ENCODE assay signal across 8 cellular contexts in the genomic region with DNA sequence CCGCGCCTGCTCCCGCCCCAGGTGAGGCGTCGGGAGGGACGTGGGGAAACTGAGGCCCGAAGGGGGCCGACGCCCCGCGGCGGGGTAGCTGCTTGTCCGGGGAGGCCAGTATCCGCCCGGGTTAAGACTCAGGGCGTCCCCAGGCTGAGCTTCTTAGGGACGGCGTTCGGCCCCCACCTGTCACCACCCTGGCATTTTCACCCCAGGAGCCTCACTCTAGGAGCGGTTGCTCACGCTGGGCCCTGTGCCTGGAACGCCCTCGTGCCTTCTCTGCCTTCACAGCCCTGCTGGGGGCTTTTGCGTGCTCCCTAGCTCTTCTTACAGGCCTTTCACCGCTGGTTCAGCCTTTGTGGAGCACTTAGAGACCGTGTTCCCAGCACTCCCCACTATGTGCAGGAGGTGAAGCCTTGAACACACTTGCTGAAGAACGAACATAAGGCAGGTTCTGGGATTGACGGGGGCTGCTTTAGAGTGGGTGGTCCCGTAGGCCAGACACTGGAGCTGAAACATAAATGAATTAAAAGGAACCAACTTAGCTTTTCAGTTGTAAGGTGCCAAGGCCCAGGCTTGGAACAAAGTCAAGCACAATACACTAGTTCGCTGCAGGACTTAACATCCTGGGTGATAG. TPM values are rescaled to one million over a fixed set of nuclear protein-coding genes. Genes with fewer than 3 reads are reported as not detected.
DNase-seq lines count a peak whose midpoint lies in the region; ATAC-seq lines count a peak whose summit lies in the region.

No MANE protein-coding gene starts in this region.

- H3K4me3 ChIP-seq in ectodermal cell (ENCODE audit: insufficient read depth, low read depth, low read length) = peak overlapping the region; percentile 85

- peak overlapping the region; percentile 87 for H3K4me3 Mint-ChIP-seq in memory B cell

- H3K9me3 Mint-ChIP-seq in memory B cell = no peaks in the 10 kb centered on the region

- no peaks in the 10 kb centered on the region for H3K27me3 Mint-ChIP-seq in memory B cell

- H3K36me3 ChIP-seq in ectodermal cell (ENCODE audit: control insufficient read depth, insufficient read depth, low read length) = no peaks in the 10 kb centered on the region

- peaks cover 22% of the 10 kb centered on the region for H3K4me1 Mint-ChIP-seq in memory B cell

- ATAC-seq in GM21526 (IDR thresholded peaks at IDR 0.05; ENCODE audit: low FRiP score, unreplicated experiment) (peak; percentile 22), memory B cell (ENCODE audit: low read depth) (peak; percentile 33)
- ATAC-seq in stimulated activated naive CD8-positive, alpha-beta T cell treated with anti-CD3 and anti-CD28 coated beads, Interleukin-15, Interleukin-2, amounts not matched to agents 100 U/mL and 50 U/mL, for 24 hours = peak; percentile 22

- WGBS in ectodermal cell, 2 experiments = 9% methylated on average over 30 of the region's 30 CpGs

- H3K4me1 ChIP-seq in ectodermal cell (ENCODE audit: control insufficient read depth, insufficient read depth, low read length) = no peaks in the 10 kb centered on the region

- H3K36me3 Mint-ChIP-seq in memory B cell = no peaks in the 10 kb centered on the region

- H3K27ac ChIP-seq in ectodermal cell (ENCODE audit: insufficient read depth, low read depth, low read length, poor library complexity, severe bottlenecking) = no peak overlapping the region

- peak overlapping the region; percentile 95 for H3K27ac Mint-ChIP-seq in memory B cell

- no peaks in the 10 kb centered on the region for H3K9me3 ChIP-seq in ectodermal cell (ENCODE audit: control insufficient read depth, low read length)

- H3K27me3 ChIP-seq in ectodermal cell (ENCODE audit: control insufficient read depth, insufficient read depth, low read length, poor library complexity, severe bottlenecking) = peaks cover 4% of the 10 kb centered on the region

- DNase-seq in COR-L47 (lab: John Stamatoyannopoulos, UW) (peak; percentile 53), LHCN-M2 (ENCODE audit: low read depth) (peak; percentile 33), memory B cell (ENCODE audit: low spot score in 2 of 2) (peak; percentile 39 to 60), NCI-H187 (lab: John Stamatoyannopoulos, UW) (no peak)
- DNase-seq in activated CD4-positive, alpha-beta T cell treated with anti-CD3 and anti-CD28 coated beads, Interleukin-2, amount 50 U/mL, for 4 hours = peak; percentile 39 to 53
- peak; percentile 43 for DNase-seq in stimulated activated naive CD8-positive, alpha-beta T cell treated with anti-CD3 and anti-CD28 coated beads, Interleukin-15, Interleukin-2, amounts not matched to agents 100 U/mL and 50 U/mL, for 24 hours

RNA-seq across cellular contexts. Expression of gene ZNF839, which starts 0.6 kb away (rescaled TPM):
- total RNA-seq in LHCN-M2 (2014; rRNA removed) = 9.0 and 10.3 TPM in 2 replicates
- 4.4 TPM for polyA plus RNA-seq in LHCN-M2 (2012)
- polyA plus RNA-seq in ectodermal cell (2013, experiment 1 of 4) = 16.8 TPM
- polyA plus RNA-seq in ectodermal cell (2013, experiment 2 of 4) = 21.8 TPM
- 13.8 TPM for polyA plus RNA-seq in ectodermal cell (2013, experiment 3 of 4)
- 14.8 TPM for polyA plus RNA-seq in ectodermal cell (2013, experiment 4 of 4)

RNA-seq across cellular contexts. Expression of gene MOK, which starts 15.2 kb away (rescaled TPM):
- 33.9 and 37.6 TPM in 2 replicates for total RNA-seq in LHCN-M2 (2014; rRNA removed)
- polyA plus RNA-seq in LHCN-M2 (2012) = 49.4 TPM
- polyA plus RNA-seq in ectodermal cell (2013, experiment 1 of 4) = 10.7 TPM
- 15.5 TPM for polyA plus RNA-seq in ectodermal cell (2013, experiment 2 of 4)
- 8.1 TPM for polyA plus RNA-seq in ectodermal cell (2013, experiment 3 of 4)
- 10.1 TPM for polyA plus RNA-seq in ectodermal cell (2013, experiment 4 of 4)

RNA-seq across cellular contexts. Expression of gene CINP, which starts 42.5 kb away (rescaled TPM):
- total RNA-seq in LHCN-M2 (2014; rRNA removed) = 48.4 and 64.4 TPM in 2 replicates
- polyA plus RNA-seq in LHCN-M2 (2012) = 50.5 TPM
- 38.4 TPM for polyA plus RNA-seq in ectodermal cell (2013, experiment 1 of 4)
- polyA plus RNA-seq in ectodermal cell (2013, experiment 2 of 4) = 40.4 TPM
- 36.1 TPM for polyA plus RNA-seq in ectodermal cell (2013, experiment 3 of 4)
- polyA plus RNA-seq in ectodermal cell (2013, experiment 4 of 4) = 32.0 TPM

RNA-seq across cellular contexts. Expression of gene TECPR2, which starts 42.6 kb away (rescaled TPM):
- 20.4 and 21.7 TPM in 2 replicates for total RNA-seq in LHCN-M2 (2014; rRNA removed)
- 8.9 TPM for polyA plus RNA-seq in LHCN-M2 (2012)
- polyA plus RNA-seq in ectodermal cell (2013, experiment 1 of 4) = 14.3 TPM
- polyA plus RNA-seq in ectodermal cell (2013, experiment 2 of 4) = 16.1 TPM
- 12.4 TPM for polyA plus RNA-seq in ectodermal cell (2013, experiment 3 of 4)
- polyA plus RNA-seq in ectodermal cell (2013, experiment 4 of 4) = 10.6 TPM

Comparison
In these comparisons a context has a peak if more than half of its experiments do, and no peak if none do; other contexts are left out.
1. DNase-seq: peak in COR-L47 (single experiment), LHCN-M2 (single experiment), activated CD4-positive, alpha-beta T cell treated with anti-CD3 and anti-CD28 coated beads, Interleukin-2, amount 50 U/mL, for 4 hours (2 of 2), memory B cell (2 of 2) and stimulated activated naive CD8-positive, alpha-beta T cell treated with anti-CD3 and anti-CD28 coated beads, Interleukin-15, Interleukin-2, amounts not matched to agents 100 U/mL and 50 U/mL, for 24 hours (single experiment); none in NCI-H187 (0 of 2).
2. Peak in every context shown above with its lines, with median percentiles within 50 percentile points of each other: ATAC-seq.